ENCODE assay signal across 8 cellular contexts in genomic region chr7:133081605-133082389, GRCh38. TPM values are rescaled to one million over a fixed set of nuclear protein-coding genes. Genes with fewer than 3 reads are reported as not detected.
DNase-seq lines count a peak whose midpoint lies in the region; ATAC-seq, FAIRE-seq and TF ChIP-seq lines count a peak whose summit lies in the region.

CHCHD3 (minus strand) TSS chr7:133082090; CDS start chr7:133081937, 153 bp downstream.

- TF ChIP-seq CTCF in Loucy (conservative IDR thresholded peaks at IDR 0.05; ENCODE audit: low read length) (no peak), fibroblast of mammary gland (conservative IDR thresholded peaks at IDR 0.05; ENCODE audit: control insufficient read depth, insufficient read depth, low read depth, low read length) (no peak)

- POLR2A ChIA-PET in naive thymus-derived CD8-positive, alpha-beta T cell (lab: Charles Lee) = interaction anchor here (1.0 to 1.1 kb wide), 2 partner anchors 171 to 310 kb away, joined by 5 read pairs; partner anchors contain the start of gene EXOC4

- DNase-seq in EL = peak; percentile 98
- peak; percentile 95 for DNase-seq in H54 (ENCODE audit: insufficient read length, low spot score)
- DNase-seq in activated T-helper 9 cell treated with anti-CD3 and anti-CD28 coated beads, Interleukin-2, amount 50 U/mL, for 16 hours (ENCODE audit: low read depth) = peak; percentile 92
- DNase-seq in fibroblast of mammary gland (ENCODE audit: low read depth) = peak; percentile 97
- peak; percentile 85 to 97 (median 96) for DNase-seq in naive thymus-derived CD8-positive, alpha-beta T cell
- DNase-seq in stimulated activated naive CD4-positive, alpha-beta T cell (lab: John Stamatoyannopoulos, UW) = peak; percentile 90 to 96 (median 95)

- peaks cover 0 to 3% (median 0%) of the 10 kb centered on the region in 5 donors for H3K27me3 Mint-ChIP-seq in naive thymus-derived CD8-positive, alpha-beta T cell

- peak within 1 kb of the TSS; percentile 88 to 95 (median 92) for H3K4me3 Mint-ChIP-seq in naive thymus-derived CD8-positive, alpha-beta T cell

- H3K4me3 ChIP-seq in Loucy (ENCODE audit: low read length, poor library complexity, severe bottlenecking) (peak within 1 kb of the TSS; percentile 92), fibroblast of mammary gland (ENCODE audit: control insufficient read depth, low read depth, low read length) (peak within 1 kb of the TSS; percentile 99)

- no peaks in the 10 kb centered on the region for H3F3A ChIP-seq in Loucy (ENCODE audit: low read depth)

- peaks cover 34% of the 10 kb centered on the region for H3K4me1 ChIP-seq in Loucy (ENCODE audit: insufficient read depth, low read length, poor library complexity, severe bottlenecking)

- peak; percentile 97 for FAIRE-seq in H54 (lab: Jason Lieb, UNC)

- peak within 1 kb of the TSS; percentile 95 for H2AFZ ChIP-seq in Loucy (ENCODE audit: low read length)

- peak within 1 kb of the TSS; percentile 76 to 97 (median 96) for H3K27ac Mint-ChIP-seq in naive thymus-derived CD8-positive, alpha-beta T cell

- no peaks in the 10 kb centered on the region for H3K9me2 ChIP-seq in Loucy (replicated peaks; ENCODE audit: low read depth, low read length)

- H3K36me3 ChIP-seq in Loucy (ENCODE audit: insufficient read depth, low read length) = no peaks in the 10 kb centered on the region

- ATAC-seq in naive thymus-derived CD8-positive, alpha-beta T cell = peak; percentile 98 to 99

- H3K9me3 ChIP-seq in Loucy (ENCODE audit: insufficient read depth, low read depth, low read length) = no peaks in the 10 kb centered on the region

- no peaks in the 10 kb centered on the region for H3K9me3 Mint-ChIP-seq in naive thymus-derived CD8-positive, alpha-beta T cell

- peaks cover 51% of the 10 kb centered on the region for H3K79me2 ChIP-seq in Loucy (ENCODE audit: insufficient read depth, low read length)

- H3K4me1 Mint-ChIP-seq in naive thymus-derived CD8-positive, alpha-beta T cell = peaks cover 5 to 40% (median 35%) of the 10 kb centered on the region in 4 donors

- no peaks in the 10 kb centered on the region for H3K27me3 ChIP-seq in Loucy (ENCODE audit: insufficient read depth, low read length, poor library complexity, severe bottlenecking)

- peaks cover 48% of the 10 kb centered on the region for H4K20me1 ChIP-seq in Loucy (ENCODE audit: insufficient read depth, low read length, poor library complexity, severe bottlenecking)

- H3K36me3 Mint-ChIP-seq in naive thymus-derived CD8-positive, alpha-beta T cell = peaks cover 0 to 15% (median 6%) of the 10 kb centered on the region in 3 donors

- TF ChIP-seq POLR2A in H54 (IDR thresholded peaks at IDR 0.05; ENCODE audit: low read depth, low read length) (peak; percentile 85), Raji (IDR thresholded peaks at IDR 0.05; ENCODE audit: insufficient read depth, low read depth, low read length) (peak; percentile 84)

- peak within 1 kb of the TSS; percentile 80 for H3K9ac ChIP-seq in Loucy (ENCODE audit: low read depth, low read length, poor library complexity, severe bottlenecking)

- peak within 1 kb of the TSS; percentile 96 for H3K4me2 ChIP-seq in Loucy (ENCODE audit: low read depth, low read length, poor library complexity, severe bottlenecking)

RNA-seq across cellular contexts. Expression of gene CHCHD3, which starts in this region (rescaled TPM):
- total RNA-seq in naive thymus-derived CD8-positive, alpha-beta T cell = 10 to 100 TPM; 25.4 to 26.8 TPM
- 10 to 100 TPM; 49.9 to 53.7 (median 51.6) TPM for polyA plus RNA-seq in naive thymus-derived CD8-positive, alpha-beta T cell

Comparison
In these comparisons a context has a peak if more than half of its experiments do, and no peak if none do; other contexts are left out.
1. Peak in every context shown above with its lines: DNase-seq, ATAC-seq and H3K4me3 ChIP-seq.